In the genomic region with DNA sequence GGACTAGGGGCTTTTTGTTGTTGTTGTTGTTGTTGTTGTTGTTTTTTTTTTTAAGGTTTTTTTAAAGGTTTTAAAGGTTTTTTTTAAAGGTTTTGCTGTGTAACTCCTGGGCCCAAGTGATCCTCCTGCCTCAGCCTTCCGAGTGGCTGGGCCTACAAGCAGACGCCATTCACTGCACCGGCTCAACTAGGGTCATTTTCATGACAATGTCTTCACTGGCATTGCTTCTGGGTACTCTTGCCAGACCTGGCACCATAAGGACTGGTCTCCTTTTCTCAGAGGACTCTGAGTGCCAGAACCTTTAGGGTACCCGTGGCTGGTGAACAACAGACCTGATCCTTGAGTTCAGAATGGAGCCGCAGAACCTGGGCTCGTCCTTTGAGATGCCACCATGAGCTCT, we compare ENCODE assay signal across 17 cellular contexts.
"Had no signal": no experiment of that assay in that cellular context is flagged by ENCODE, and none has a peak within 500 bp of the region (broad histone marks: within the 10 kb centered on the region; RNA-seq: fewer than 3 reads in every experiment).

No MANE protein-coding gene starts in this region.

- H3K4me3 Mint-ChIP-seq: activated T-helper 1 cell treated with anti-CD3 and anti-CD28 coated beads, Interleukin-12 subunit alpha, Interleukin-12 subunit beta, Interleukin-2, Interleukin-4 antibody, amounts not matched to agents 30 ng/mL and 10 ng/mL and 1 ng/mL, durations not matched to agents 14 hours and 24 hours and 36 hours; natural killer cell; WTC11 had no signal

- H3K9me3 Mint-ChIP-seq: activated T-helper 1 cell treated with anti-CD3 and anti-CD28 coated beads, Interleukin-12 subunit alpha, Interleukin-12 subunit beta, Interleukin-2, Interleukin-4 antibody, amounts not matched to agents 30 ng/mL and 10 ng/mL and 1 ng/mL, durations not matched to agents 14 hours and 24 hours and 36 hours; natural killer cell; WTC11 had no signal

- H3K27ac ChIP-seq: cardiac muscle cell, esophagus squamous epithelium, transverse colon had no signal

- DNase-seq: activated naive CD4-positive, alpha-beta T cell treated with Interleukin-2 at 50 U/mL for 16 hours; esophagus squamous epithelium; glutamatergic neuron; kidney glomerular epithelial cell; mesenchymal stem cell; natural killer cell; right cardiac atrium; SIG-M5; small intestine; stimulated activated CD4-positive, alpha-beta T cell treated with anti-CD3 and anti-CD28 coated beads, Interleukin-4, amount 100 ng/mL, for 24 hours; stimulated activated naive CD8-positive, alpha-beta T cell treated with anti-CD3 and anti-CD28 coated beads, Interleukin-15, Interleukin-2, amounts not matched to agents 100 U/mL and 50 U/mL, for 24 hours; T-helper 2 cell; transverse colon had no signal

- FAIRE-seq: endothelial cell of umbilical vein, small intestine had no signal

- H3K4me1 Mint-ChIP-seq: WTC11 had no signal

- ATAC-seq: natural killer cell; right cardiac atrium; stimulated activated naive CD8-positive, alpha-beta T cell treated with anti-CD3 and anti-CD28 coated beads, Interleukin-15, Interleukin-2, amounts not matched to agents 100 U/mL and 50 U/mL, for 24 hours; WTC11 had no signal

- H3K4me3 ChIP-seq: cardiac muscle cell, esophagus squamous epithelium, transverse colon had no signal

- H3K27ac Mint-ChIP-seq: activated T-helper 1 cell treated with anti-CD3 and anti-CD28 coated beads, Interleukin-12 subunit alpha, Interleukin-12 subunit beta, Interleukin-2, Interleukin-4 antibody, amounts not matched to agents 30 ng/mL and 10 ng/mL and 1 ng/mL, durations not matched to agents 14 hours and 24 hours and 36 hours; WTC11 had no signal
